ENCODE assay signal across 21 cellular contexts in genomic region chr19:40423227-40423566, GRCh38. TPM values are rescaled to one million over a fixed set of nuclear protein-coding genes. Genes with fewer than 3 reads are reported as not detected.
DNase-seq lines count a peak whose midpoint lies in the region; ATAC-seq and TF ChIP-seq lines count a peak whose summit lies in the region.
"Had no signal": no experiment of that assay in that cellular context is flagged by ENCODE, and none has a peak within 500 bp of the region (broad histone marks: within the 10 kb centered on the region; RNA-seq: fewer than 3 reads in every experiment).

No MANE protein-coding gene starts in this region.

- BruUV-seq in mammary epithelial cell (replicated peaks; lab: Mats Ljungman, UMichigan): no TSS peak

- no peak for TF ChIP-seq EP300 in tibial nerve (IDR thresholded peaks at IDR 0.05)

- no peak overlapping the region for H3K9ac ChIP-seq in mammary epithelial cell (ENCODE audit: insufficient read depth, low read length)

- dilution Hi-C loops in mammary epithelial cell (cut with HindIII; ENCODE audit: low sequenced_read_pairs): no loop called here

- H3K4me3 ChIP-seq in heart left ventricle (peak overlapping the region in 2 of 12 donors; percentile 5 to 91), mammary epithelial cell (replicated peaks in 1 of 3; ENCODE audit: insufficient read depth in 1 of 3, low read depth in 2 of 3, low read length in 3 of 3) (no peak overlapping the region), tibial nerve (peak overlapping the region in 1 of 4 donors; percentile 96)
- no peak overlapping the region for H3K4me3 ChIP-seq in naive thymus-derived CD4-positive, alpha-beta T cell (ENCODE audit: low read length)
- H3K4me3 ChIP-seq: hepatocyte had no signal

- no peaks in the 10 kb centered on the region for H4K20me1 ChIP-seq in mammary epithelial cell (ENCODE audit: insufficient read depth, low read length)

- H3K36me3 ChIP-seq in heart left ventricle (peaks cover 3 to 24% (median 16%) of the 10 kb centered on the region in 9 donors), mammary epithelial cell (ENCODE audit: insufficient read depth, low read length) (peaks cover 3% of the 10 kb centered on the region), tibial nerve (peaks cover 0 to 13% (median 7%) of the 10 kb centered on the region in 3 donors)
- H3K36me3 ChIP-seq in naive thymus-derived CD4-positive, alpha-beta T cell (ENCODE audit: control insufficient read depth in 2 of 3, insufficient read depth in 3 of 3, low read length in 3 of 3): peaks cover 0 to 17% (median 7%) of the 10 kb centered on the region in 3 experiments

- H2AFZ ChIP-seq in mammary epithelial cell (ENCODE audit: low read depth, low read length): no peak overlapping the region
- H2AFZ ChIP-seq: hepatocyte had no signal

- CTCF ChIA-PET in mammary epithelial cell (lab: Charles Lee; ENCODE audit: low non-redundant PET): no interaction called here
- CTCF ChIA-PET in naive thymus-derived CD4-positive, alpha-beta T cell (lab: Charles Lee): interaction anchor here (1.3 kb wide), 1 partner anchor 21 kb away, joined by 4 read pairs; the partner anchor contains the start of gene SERTAD3

- peak overlapping the region in 4 of 10 donors; percentile 21 to 93 (median 25) for H3K4me3 Mint-ChIP-seq in naive thymus-derived CD4-positive, alpha-beta T cell
- no peak overlapping the region for H3K4me3 Mint-ChIP-seq in T-helper 2 cell treated with Interferon-gamma antibody and Interleukin-4, amounts not matched to agents 5 μg/mL and 100 μg/mL, for 36 hours

- peaks cover 0 to 5% (median 0%) of the 10 kb centered on the region in 11 donors for H3K9me3 Mint-ChIP-seq in naive thymus-derived CD4-positive, alpha-beta T cell
- no peaks in the 10 kb centered on the region for H3K9me3 Mint-ChIP-seq in T-helper 2 cell treated with Interferon-gamma antibody and Interleukin-4, amounts not matched to agents 5 μg/mL and 100 μg/mL, for 36 hours
- H3K9me3 Mint-ChIP-seq: activated T-helper 2 cell treated with anti-CD3 and anti-CD28 coated beads, Interferon-gamma antibody, Interleukin-2, Interleukin-4, amounts not matched to agents 10 μg/mL and 5 μg/mL and 100 μg/mL, durations not matched to agents 14 hours and 24 hours and 36 hours had no signal

- TF ChIP-seq CTCF in heart left ventricle (IDR thresholded peaks at IDR 0.05) (no peak), mammary epithelial cell (conservative IDR thresholded peaks at IDR 0.05 in 1 of 2, IDR thresholded peaks at IDR 0.05 in 1 of 2; ENCODE audit: extremely low read depth in 1 of 2, insufficient read depth in 1 of 2, low read depth in 1 of 2, low read length in 2 of 2) (no peak), tibial nerve (IDR thresholded peaks at IDR 0.05) (no peak)

- peak overlapping the region in 8 of 9 donors; percentile 13 to 100 (median 84) for H3K27ac Mint-ChIP-seq in naive thymus-derived CD4-positive, alpha-beta T cell
- no peak overlapping the region for H3K27ac Mint-ChIP-seq in T-helper 2 cell treated with Interferon-gamma antibody and Interleukin-4, amounts not matched to agents 5 μg/mL and 100 μg/mL, for 36 hours

- in situ Hi-C loops in mammary epithelial cell (cut with MboI; ENCODE audit: low sequenced_read_pairs in 2 of 2): no loop called here

- peak overlapping the region; percentile 18 for H3K4me2 ChIP-seq in mammary epithelial cell (ENCODE audit: insufficient read depth, low read depth, low read length)

- no peak for TF ChIP-seq POLR2A in heart left ventricle (IDR thresholded peaks at IDR 0.05)
- no peak for TF ChIP-seq POLR2A in tibial nerve (IDR thresholded peaks at IDR 0.05)

- H3K27me3 ChIP-seq in heart left ventricle (no peaks in the 10 kb centered on the region), mammary epithelial cell (ENCODE audit: insufficient read depth, low read length) (no peaks in the 10 kb centered on the region), tibial nerve (no peaks in the 10 kb centered on the region)
- H3K27me3 ChIP-seq in naive thymus-derived CD4-positive, alpha-beta T cell (ENCODE audit: control insufficient read depth in 2 of 2, insufficient read depth in 2 of 2, low read length in 2 of 2): no peaks in the 10 kb centered on the region
- H3K27me3 ChIP-seq: hepatocyte, neutrophil, suprapubic skin had no signal

- H3K4me1 Mint-ChIP-seq in naive thymus-derived CD4-positive, alpha-beta T cell: peaks cover 12 to 41% (median 36%) of the 10 kb centered on the region in 7 donors
- H3K4me1 Mint-ChIP-seq in T-helper 2 cell treated with Interferon-gamma antibody and Interleukin-4, amounts not matched to agents 5 μg/mL and 100 μg/mL, for 36 hours (ENCODE audit: low read depth): peaks cover 22% of the 10 kb centered on the region

- H3K27me3 Mint-ChIP-seq in naive thymus-derived CD4-positive, alpha-beta T cell: peaks cover 0 to 2% (median 0%) of the 10 kb centered on the region in 5 donors
- H3K27me3 Mint-ChIP-seq in T-helper 2 cell treated with Interferon-gamma antibody and Interleukin-4, amounts not matched to agents 5 μg/mL and 100 μg/mL, for 36 hours (ENCODE audit: low read depth): no peaks in the 10 kb centered on the region

- H3K4me1 ChIP-seq in heart left ventricle (peaks cover 0 to 49% (median 33%) of the 10 kb centered on the region in 12 donors), mammary epithelial cell (ENCODE audit: insufficient read depth, low read length) (peaks cover 35% of the 10 kb centered on the region), tibial nerve (peaks cover 0 to 49% (median 33%) of the 10 kb centered on the region in 4 donors)
- H3K4me1 ChIP-seq in naive thymus-derived CD4-positive, alpha-beta T cell (ENCODE audit: control insufficient read depth in 2 of 2, insufficient read depth in 2 of 2, low read length in 2 of 2): peaks cover 15 to 18% of the 10 kb centered on the region in 2 donors

- DNase-seq in heart left ventricle: no peak
- no peak for DNase-seq in left cardiac atrium
- DNase-seq in mammary epithelial cell: no peak
- DNase-seq in naive thymus-derived CD4-positive, alpha-beta T cell: no peak
- no peak for DNase-seq in tibial nerve (ENCODE audit: low spot score in 2 of 2)
- no peak for DNase-seq in activated CD8-positive, alpha-beta memory T cell treated with anti-CD3 and anti-CD28 coated beads for 24 hours
- no peak for DNase-seq in T-helper 2 cell treated with Interferon-gamma antibody and Interleukin-4, amounts not matched to agents 5 μg/mL and 100 μg/mL, for 36 hours (ENCODE audit: low spot score)
- DNase-seq: activated CD4-positive, alpha-beta T cell treated with anti-CD3 and anti-CD28 coated beads for 48 hours; caudate nucleus; DMS 273 treated with DMSO at 0.1 percent for 48 hours; NCI-H2029; NCI-H526; stimulated activated CD4-positive, alpha-beta T cell treated with anti-CD3 and anti-CD28 coated beads, Interleukin-12 subunit alpha, Interleukin-12 subunit beta, amount 100 ng/mL, for 4 hours had no signal

- WGBS in heart left ventricle, 4 donors: 76 to 87% (median 85%) methylated on average over 6 to 14 of the region's 14 CpGs
- 60% methylated on average over 8 of the region's 14 CpGs for WGBS in mammary epithelial cell (ENCODE audit: low coverage, missing lambda C conversion rate)
- 71 to 83% methylated on average over 14 of the region's 14 CpGs for WGBS in tibial nerve, 2 donors

- peaks cover 36% of the 10 kb centered on the region for H3K79me2 ChIP-seq in mammary epithelial cell (ENCODE audit: insufficient read depth, low read length)

- intact Hi-C loops in heart left ventricle (cut with DNase I) (loop anchor here in 3 of 10 donors (5.0 to 10.0 kb wide), 5 partner anchors 76 to 384 kb away; partner anchors contain the start of genes C19orf47 (in 2 of the 3), PLD3 (in 2 of the 3) and LTBP4 (in 1 of the 3)), left cardiac atrium (cut with DNase I) (loop anchor here in 1 of 2 donors (5.0 kb wide), 1 partner anchor 81 kb away; no protein-coding TSS in a partner anchor), mammary epithelial cell (cut with micrococcal nuclease) (no loop called here)
- intact Hi-C loops in naive thymus-derived CD4-positive, alpha-beta T cell (cut with micrococcal nuclease): loop anchor here (10.0 kb wide), 2 partner anchors 292 to 1078 kb away; partner anchors contain the start of genes COQ8B (in 1 of the 2), ITPKC (in 1 of the 2) and SAMD4B (in 1 of the 2)

- POLR2A ChIA-PET in naive thymus-derived CD4-positive, alpha-beta T cell (lab: Charles Lee): interaction anchor here (0.9 to 7.3 kb wide), 7 partner anchors 10 to 43 kb away, joined by 3 to 60 read pairs (median 4); partner anchors contain the start of genes BLVRB, SERTAD3 and SPTBN4

- H3K36me3 Mint-ChIP-seq in naive thymus-derived CD4-positive, alpha-beta T cell: peaks cover 0 to 7% (median 4%) of the 10 kb centered on the region in 5 donors
- H3K36me3 Mint-ChIP-seq in T-helper 2 cell treated with Interferon-gamma antibody and Interleukin-4, amounts not matched to agents 5 μg/mL and 100 μg/mL, for 36 hours (ENCODE audit: low read depth): peaks cover 7% of the 10 kb centered on the region

- no peaks in the 10 kb centered on the region for H3K9me3 ChIP-seq in heart left ventricle
- H3K9me3 ChIP-seq in mammary epithelial cell (replicated peaks; ENCODE audit: insufficient read depth, low read length): no peaks in the 10 kb centered on the region
- H3K9me3 ChIP-seq in naive thymus-derived CD4-positive, alpha-beta T cell (ENCODE audit: control insufficient read depth in 2 of 3, low read length in 3 of 3): no peaks in the 10 kb centered on the region
- no peaks in the 10 kb centered on the region for H3K9me3 ChIP-seq in tibial nerve
- H3K9me3 ChIP-seq: neutrophil, suprapubic skin had no signal

- ATAC-seq in heart left ventricle: no peak
- ATAC-seq in left cardiac atrium: no peak
- ATAC-seq in naive thymus-derived CD4-positive, alpha-beta T cell: no peak
- ATAC-seq in GM19467 (IDR thresholded peaks at IDR 0.05; ENCODE audit: unreplicated experiment): no peak
- ATAC-seq: left lobe of liver had no signal

- H3K27ac ChIP-seq in heart left ventricle (peak overlapping the region in 10 of 12 donors; percentile 9 to 100 (median 99)), mammary epithelial cell (ENCODE audit: insufficient read depth, low read depth, low read length) (no peak overlapping the region), tibial nerve (peak overlapping the region in 3 of 4 donors; percentile 95 to 100 (median 99))
- H3K27ac ChIP-seq in naive thymus-derived CD4-positive, alpha-beta T cell (ENCODE audit: low read depth, low read length): peak overlapping the region; percentile 90

RNA-seq across cellular contexts. Expression of gene SERTAD1, which starts 2.6 kb away (rescaled TPM):
- total RNA-seq in heart left ventricle (10 to 100 TPM in 6 of 9 donors, 1 to 10 TPM in 3; 7.6 to 28.0 (median 11.5) TPM), left cardiac atrium (10 to 100 TPM in 1 of 2 donors, 1 to 10 TPM in 1; 9.4 to 17.0 TPM), mammary epithelial cell (10 to 100 TPM; 20.6 to 25.8 TPM), tibial nerve (10 to 100 TPM; 18.9 to 22.2 (median 20.4) TPM)
- polyA plus RNA-seq in heart left ventricle (10 to 100 TPM; 10.2 to 40.2 TPM), mammary epithelial cell (29.4 TPM)
- polyA minus RNA-seq in mammary epithelial cell: 16.0 TPM
- total RNA-seq in naive thymus-derived CD4-positive, alpha-beta T cell: 10 to 100 TPM in 4 of 5 experiments, 1 to 10 TPM in 1; 8.1 to 30.9 (median 13.5) TPM
- polyA plus RNA-seq in naive thymus-derived CD4-positive, alpha-beta T cell: 1 to 10 TPM; 3.3 to 6.9 TPM

RNA-seq across cellular contexts. Expression of gene PRX, which starts 10.0 kb away (rescaled TPM):
- total RNA-seq in heart left ventricle (1 to 10 TPM; 2.5 to 4.6 (median 3.1) TPM), left cardiac atrium (1 to 10 TPM; 2.8 to 3.6 TPM), mammary epithelial cell (1 to 10 TPM; 1.7 to 2.3 TPM), tibial nerve (100 to 1,000 TPM; 454 to 667 (median 548) TPM)
- polyA plus RNA-seq in heart left ventricle (1 to 10 TPM; 2.9 to 4.3 TPM), mammary epithelial cell (0.42 TPM)
- 0.10 TPM for polyA minus RNA-seq in mammary epithelial cell
- 1 to 10 TPM in 4 of 5 experiments, under 1 TPM in 1; 0.85 to 4.0 (median 2.6) TPM for total RNA-seq in naive thymus-derived CD4-positive, alpha-beta T cell
- polyA plus RNA-seq in naive thymus-derived CD4-positive, alpha-beta T cell: under 1 TPM; 0.14 to 0.60 TPM

RNA-seq across cellular contexts. Expression of gene SERTAD3, which starts 20.9 kb away (rescaled TPM):
- total RNA-seq in heart left ventricle (10 to 100 TPM; 17.6 to 38.7 (median 26.0) TPM), left cardiac atrium (10 to 100 TPM; 29.1 to 41.2 TPM), mammary epithelial cell (10 to 100 TPM; 34.3 to 35.8 TPM), tibial nerve (10 to 100 TPM; 15.6 to 23.4 (median 19.9) TPM)
- polyA plus RNA-seq in heart left ventricle (10 to 100 TPM; 23.2 to 36.9 TPM), mammary epithelial cell (19.3 TPM)
- polyA minus RNA-seq in mammary epithelial cell: 32.7 TPM
- total RNA-seq in naive thymus-derived CD4-positive, alpha-beta T cell: 10 to 100 TPM; 15.2 to 44.1 (median 17.8) TPM
- polyA plus RNA-seq in naive thymus-derived CD4-positive, alpha-beta T cell: 1 to 10 TPM; 2.7 to 4.4 TPM

RNA-seq across cellular contexts. Expression of gene HIPK4, which starts 33.2 kb away (rescaled TPM):
- total RNA-seq in heart left ventricle: under 1 TPM in 3 of 9 donors, not detected in 6; 0.07 to 0.14 (median 0.12) TPM
- polyA plus RNA-seq in heart left ventricle: under 1 TPM; 0.08 to 0.12 TPM
- total RNA-seq in left cardiac atrium: under 1 TPM; 0.09 to 0.10 TPM
- total RNA-seq in mammary epithelial cell: under 1 TPM; 0.12 to 0.33 TPM
- polyA plus RNA-seq in mammary epithelial cell: 0.07 TPM
- not detected for polyA minus RNA-seq in mammary epithelial cell
- total RNA-seq in naive thymus-derived CD4-positive, alpha-beta T cell: under 1 TPM in 2 of 5 experiments, not detected in 3; 0.12 to 0.24 TPM
- not detected for polyA plus RNA-seq in naive thymus-derived CD4-positive, alpha-beta T cell
- under 1 TPM in 2 of 4 donors, not detected in 2; 0.39 to 0.60 TPM for total RNA-seq in tibial nerve
- total RNA-seq: endothelial cell of umbilical vein; left lobe of liver; T-helper 2 cell treated with Interferon-gamma antibody and Interleukin-4, amounts not matched to agents 100 ng/mL and 5 ng/mL, for 36 hours had no signal

RNA-seq across cellular contexts. Expression of gene BLVRB, which starts 42.3 kb away (rescaled TPM):
- total RNA-seq in heart left ventricle (100 to 1,000 TPM in 5 of 9 donors, 10 to 100 TPM in 4; 76.3 to 330 (median 100) TPM), left cardiac atrium (100 to 1,000 TPM in 1 of 2 donors, 10 to 100 TPM in 1; 72.7 to 112 TPM), mammary epithelial cell (10 to 100 TPM; 57.6 to 92.5 TPM), tibial nerve (100 to 1,000 TPM; 219 to 299 (median 244) TPM)
- polyA plus RNA-seq in heart left ventricle (100 to 1,000 TPM; 115 to 164 TPM), mammary epithelial cell (88.3 TPM)
- polyA minus RNA-seq in mammary epithelial cell: 52.5 TPM
- 10 to 100 TPM; 11.0 to 42.2 (median 13.3) TPM for total RNA-seq in naive thymus-derived CD4-positive, alpha-beta T cell
- 10 to 100 TPM; 27.6 TPM for polyA plus RNA-seq in naive thymus-derived CD4-positive, alpha-beta T cell

Comparison
In these comparisons a context has a peak if more than half of its experiments do, and no peak if none do; other contexts are left out.
1. RNA of gene PRX, which starts 10.0 kb away (total RNA-seq): 454 to 667 TPM in tibial nerve; 2.8 to 3.6 TPM in left cardiac atrium, 2.5 to 4.6 TPM in heart left ventricle, 0.85 to 4.0 TPM in naive thymus-derived CD4-positive, alpha-beta T cell and 1.7 to 2.3 TPM in mammary epithelial cell; every median in the first group is over 10 times any median in the second.